1 cellular context compared by ENCODE assay signal in genomic region chr4:68062501-68062900, GRCh38.
TF ChIP-seq lines count a peak whose summit lies in the region.

No MANE protein-coding gene starts in this region.

TF ChIP-seq in GM23338, 12 proteins besides CTCF, POLR2A, EP300 and RAD21 (continued from another document):
- TF ChIP-seq, protein P1, sequence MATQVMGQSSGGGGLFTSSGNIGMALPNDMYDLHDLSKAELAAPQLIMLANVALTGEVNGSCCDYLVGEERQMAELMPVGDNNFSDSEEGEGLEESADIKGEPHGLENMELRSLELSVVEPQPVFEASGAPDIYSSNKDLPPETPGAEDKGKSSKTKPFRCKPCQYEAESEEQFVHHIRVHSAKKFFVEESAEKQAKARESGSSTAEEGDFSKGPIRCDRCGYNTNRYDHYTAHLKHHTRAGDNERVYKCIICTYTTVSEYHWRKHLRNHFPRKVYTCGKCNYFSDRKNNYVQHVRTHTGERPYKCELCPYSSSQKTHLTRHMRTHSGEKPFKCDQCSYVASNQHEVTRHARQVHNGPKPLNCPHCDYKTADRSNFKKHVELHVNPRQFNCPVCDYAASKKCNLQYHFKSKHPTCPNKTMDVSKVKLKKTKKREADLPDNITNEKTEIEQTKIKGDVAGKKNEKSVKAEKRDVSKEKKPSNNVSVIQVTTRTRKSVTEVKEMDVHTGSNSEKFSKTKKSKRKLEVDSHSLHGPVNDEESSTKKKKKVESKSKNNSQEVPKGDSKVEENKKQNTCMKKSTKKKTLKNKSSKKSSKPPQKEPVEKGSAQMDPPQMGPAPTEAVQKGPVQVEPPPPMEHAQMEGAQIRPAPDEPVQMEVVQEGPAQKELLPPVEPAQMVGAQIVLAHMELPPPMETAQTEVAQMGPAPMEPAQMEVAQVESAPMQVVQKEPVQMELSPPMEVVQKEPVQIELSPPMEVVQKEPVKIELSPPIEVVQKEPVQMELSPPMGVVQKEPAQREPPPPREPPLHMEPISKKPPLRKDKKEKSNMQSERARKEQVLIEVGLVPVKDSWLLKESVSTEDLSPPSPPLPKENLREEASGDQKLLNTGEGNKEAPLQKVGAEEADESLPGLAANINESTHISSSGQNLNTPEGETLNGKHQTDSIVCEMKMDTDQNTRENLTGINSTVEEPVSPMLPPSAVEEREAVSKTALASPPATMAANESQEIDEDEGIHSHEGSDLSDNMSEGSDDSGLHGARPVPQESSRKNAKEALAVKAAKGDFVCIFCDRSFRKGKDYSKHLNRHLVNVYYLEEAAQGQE (IDR thresholded peaks at IDR 0.05; ENCODE audit: unreplicated experiment): no peak
- no peak for TF ChIP-seq POLR2AphosphoS5 (IDR thresholded peaks at IDR 0.05; ENCODE audit: low read depth)
- TF ChIP-seq ZNF114 (CRISPR knock-in tag; IDR thresholded peaks at IDR 0.05): no peak
- no peak for TF ChIP-seq CREB1 (CRISPR knock-in tag; IDR thresholded peaks at IDR 0.05; ENCODE audit: low read depth)
- no peak for TF ChIP-seq NANOG (IDR thresholded peaks at IDR 0.05; ENCODE audit: borderline replicate concordance)
- TF ChIP-seq STAT1 (IDR thresholded peaks at IDR 0.05; ENCODE audit: unreplicated experiment): no peak
